In the genomic region with DNA sequence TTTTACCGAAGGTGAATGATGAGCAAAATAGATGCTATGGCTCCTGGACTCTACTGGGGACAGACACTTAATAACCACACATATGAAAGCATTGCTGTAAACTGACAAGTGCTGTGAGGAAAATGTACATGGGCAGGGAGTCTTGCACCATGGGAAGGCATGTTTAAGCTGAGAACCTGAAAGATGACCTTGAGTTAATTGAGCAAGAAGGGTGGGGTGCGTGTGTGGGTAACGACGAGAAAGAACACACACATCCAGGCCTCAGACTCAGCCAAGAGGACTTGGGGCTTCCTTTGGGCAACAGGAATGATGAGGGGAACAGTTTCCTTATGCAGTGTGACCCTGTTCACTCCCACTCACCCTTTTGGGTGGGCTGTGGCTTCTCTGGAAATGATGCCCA, we compare ENCODE assay signal across 15 cellular contexts.
DNase-seq lines count a peak whose midpoint lies in the region; TF ChIP-seq lines count a peak whose summit lies in the region.
"Had no signal": no experiment of that assay in that cellular context is flagged by ENCODE, and none has a peak within 500 bp of the region (broad histone marks: within the 10 kb centered on the region; RNA-seq: fewer than 3 reads in every experiment).

No MANE protein-coding gene starts in this region.

- DNase-seq in cardiac septum (ENCODE audit: low spot score) (peak; percentile 24), left ventricle myocardium inferior (no peak), left kidney (ENCODE audit: low read depth, low spot score) (peak; percentile 33), posterior vena cava (ENCODE audit: low spot score) (peak; percentile 26), ureter (ENCODE audit: low spot score) (peak; percentile 6), HuH-7.5 (ENCODE audit: low spot score) (no peak), pons (ENCODE audit: low spot score) (no peak)
- DNase-seq: BE2C, COR-L47, DMS153, DND-41, GDM1, GOT3, H9 had no signal

- H3K4me1 ChIP-seq in left ventricle myocardium inferior, result no peaks in the 10 kb centered on the region

- intact Hi-C loops in cardiac septum (cut with DNase I) (no loop called here), left ventricle myocardium inferior (cut with micrococcal nuclease) (no loop called here), posterior vena cava (cut with DNase I) (no loop called here)

- H3K9me3 ChIP-seq in left ventricle myocardium inferior (replicated peaks), result no peaks in the 10 kb centered on the region
- H3K9me3 ChIP-seq: BE2C had no signal

- peaks cover 14% of the 10 kb centered on the region for H3K27me3 ChIP-seq in left ventricle myocardium inferior (ENCODE audit: low read depth)
- H3K27me3 ChIP-seq: BE2C had no signal

- no peak overlapping the region for H3K4me3 ChIP-seq in left ventricle myocardium inferior

- H3K36me3 ChIP-seq in left ventricle myocardium inferior, result no peaks in the 10 kb centered on the region
- H3K36me3 ChIP-seq: BE2C had no signal

- no peak overlapping the region for H3K27ac ChIP-seq in left ventricle myocardium inferior (replicated peaks)
- H3K27ac ChIP-seq: C4-2B had no signal

- no peak for TF ChIP-seq CTCF in left ventricle myocardium inferior (IDR thresholded peaks at IDR 0.05; ENCODE audit: borderline replicate concordance)

Comparison
In these comparisons a context has a peak if more than half of its experiments do, and no peak if none do; other contexts are left out.
1. DNase-seq: peak in cardiac septum (single experiment), left kidney (single experiment), posterior vena cava (single experiment) and ureter (single experiment); none in left ventricle myocardium inferior (single experiment), HuH-7.5 (single experiment) and pons (single experiment).